In the genomic region with DNA sequence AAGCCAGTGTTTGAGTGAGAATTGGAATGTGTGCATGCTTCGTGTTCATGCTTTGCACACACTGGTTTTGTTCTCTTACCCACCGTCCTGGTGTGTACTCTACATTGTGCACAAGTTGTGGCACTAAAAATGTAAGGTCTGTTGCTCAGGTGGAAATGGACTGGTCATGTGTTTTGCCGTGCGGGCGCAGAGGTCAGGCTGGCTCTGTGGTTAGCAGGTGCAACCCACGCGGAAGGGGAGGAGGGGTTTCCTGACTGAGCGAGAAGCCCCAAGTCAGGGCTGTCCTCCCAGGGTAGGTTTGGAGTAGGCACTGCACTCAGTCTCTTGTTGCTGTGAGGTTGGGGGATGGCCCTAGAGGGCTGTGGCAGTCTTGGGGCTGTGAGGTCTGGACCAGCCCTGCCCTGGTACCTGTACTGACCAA, we compare ENCODE assay signal across 8 cellular contexts.
DNase-seq lines count a peak whose midpoint lies in the region; ATAC-seq, FAIRE-seq and TF ChIP-seq lines count a peak whose summit lies in the region.

No MANE protein-coding gene starts in this region.

- H3K4me2 ChIP-seq in osteoblast (ENCODE audit: insufficient read depth, low read length), result no peak overlapping the region

- peak; percentile 76 for ATAC-seq in HG02885 (IDR thresholded peaks at IDR 0.05; ENCODE audit: poor library complexity, unreplicated experiment)
- no peak for ATAC-seq in SK-N-SH treated with all-trans-retinoic acid at 6 μM for 48 hours

- H3K27me3 ChIP-seq in osteoblast (ENCODE audit: insufficient read depth, low read length), result no peaks in the 10 kb centered on the region

- peaks cover 61% of the 10 kb centered on the region for H4K20me1 ChIP-seq in osteoblast (ENCODE audit: insufficient read depth, low read length)

- H3K79me2 ChIP-seq in osteoblast (ENCODE audit: insufficient read depth, low read length), result peaks cover 84% of the 10 kb centered on the region

- H3K27ac ChIP-seq in osteoblast (ENCODE audit: low read depth, low read length), result no peak overlapping the region

- no peak overlapping the region for H3K4me3 ChIP-seq in osteoblast (ENCODE audit: insufficient read depth, low read length)

- H3K36me3 ChIP-seq in osteoblast (ENCODE audit: insufficient read depth, low read length), result no peaks in the 10 kb centered on the region

- FAIRE-seq in urothelium cell line (lab: Jason Lieb, UNC), result no peak

- peak; percentile 65 for DNase-seq in activated CD8-positive, alpha-beta memory T cell treated with anti-CD3 and anti-CD28 coated beads, Interleukin-2, amount 50 U/mL, for 48 hours
- DNase-seq in osteoblast (ENCODE audit: insufficient read length, low spot score, missing footprints), result peak; percentile 10
- DNase-seq in urothelium cell line (ENCODE audit: low spot score), result no peak
- DNase-seq in erythroblast (lab: John Stamatoyannopoulos, UW), result no peak
- DNase-seq in NCI-H2171 treated with DMSO at 0.1 percent for 48 hours (lab: John Stamatoyannopoulos, UW), result no peak

- no peak overlapping the region for H2AFZ ChIP-seq in osteoblast (ENCODE audit: low read length)

- H3K9me3 ChIP-seq in osteoblast (ENCODE audit: low read depth, low read length), result no peaks in the 10 kb centered on the region

- TF ChIP-seq POLR2A in GM18526 (IDR thresholded peaks at IDR 0.05; ENCODE audit: extremely low read depth, insufficient read length), result peak; percentile 31
- TF ChIP-seq POLR2A in erythroblast (IDR thresholded peaks at IDR 0.05; ENCODE audit: low read length), result no peak

- TF ChIP-seq CTCF in osteoblast (IDR thresholded peaks at IDR 0.05; ENCODE audit: extremely low read depth, low read depth, low read length), result no peak

- peaks cover 8% of the 10 kb centered on the region for H3K4me1 ChIP-seq in osteoblast (ENCODE audit: insufficient read depth, low read length)

TF ChIP-seq in SK-N-SH treated with all-trans-retinoic acid at 6 μM for 48 hours, 23 proteins besides CTCF, POLR2A, EP300 and RAD21:
- TF ChIP-seq ESRRG (CRISPR knock-in tag; IDR thresholded peaks at IDR 0.05) (no peak), ZNF70 (CRISPR knock-in tag; IDR thresholded peaks at IDR 0.05) (no peak), ZFP3 (CRISPR knock-in tag; IDR thresholded peaks at IDR 0.05) (no peak), ZNF8 (CRISPR knock-in tag; IDR thresholded peaks at IDR 0.05) (no peak), RARB (CRISPR knock-in tag; IDR thresholded peaks at IDR 0.05) (no peak), PPARA (CRISPR knock-in tag; IDR thresholded peaks at IDR 0.05; ENCODE audit: borderline replicate concordance) (no peak)
- TF ChIP-seq, protein P1, sequence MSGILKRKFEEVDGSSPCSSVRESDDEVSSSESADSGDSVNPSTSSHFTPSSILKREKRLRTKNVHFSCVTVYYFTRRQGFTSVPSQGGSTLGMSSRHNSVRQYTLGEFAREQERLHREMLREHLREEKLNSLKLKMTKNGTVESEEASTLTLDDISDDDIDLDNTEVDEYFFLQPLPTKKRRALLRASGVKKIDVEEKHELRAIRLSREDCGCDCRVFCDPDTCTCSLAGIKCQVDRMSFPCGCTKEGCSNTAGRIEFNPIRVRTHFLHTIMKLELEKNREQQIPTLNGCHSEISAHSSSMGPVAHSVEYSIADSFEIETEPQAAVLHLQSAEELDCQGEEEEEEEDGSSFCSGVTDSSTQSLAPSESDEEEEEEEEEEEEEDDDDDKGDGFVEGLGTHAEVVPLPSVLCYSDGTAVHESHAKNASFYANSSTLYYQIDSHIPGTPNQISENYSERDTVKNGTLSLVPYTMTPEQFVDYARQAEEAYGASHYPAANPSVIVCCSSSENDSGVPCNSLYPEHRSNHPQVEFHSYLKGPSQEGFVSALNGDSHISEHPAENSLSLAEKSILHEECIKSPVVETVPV (CRISPR knock-in tag; IDR thresholded peaks at IDR 0.05), result no peak

Comparison
In these comparisons a context has a peak if more than half of its experiments do, and no peak if none do; other contexts are left out.
1. DNase-seq: peak in activated CD8-positive, alpha-beta memory T cell treated with anti-CD3 and anti-CD28 coated beads, Interleukin-2, amount 50 U/mL, for 48 hours (single experiment) and osteoblast (single experiment); none in urothelium cell line (single experiment), erythroblast (0 of 2) and NCI-H2171 treated with DMSO at 0.1 percent for 48 hours (single experiment).